23 cellular contexts compared by ENCODE assay signal in genomic region chr7:26574476-26574875, GRCh38.
DNase-seq lines count a peak whose midpoint lies in the region; ATAC-seq and TF ChIP-seq lines count a peak whose summit lies in the region.
"Had no signal": no experiment of that assay in that cellular context is flagged by ENCODE, and none has a peak within 500 bp of the region (broad histone marks: within the 10 kb centered on the region; RNA-seq: fewer than 3 reads in every experiment).

No MANE protein-coding gene starts in this region.

- H3K27ac ChIP-seq in foreskin keratinocyte: no peak overlapping the region
- H3K27ac ChIP-seq: body of pancreas, esophagus squamous epithelium had no signal

- H3K4me1 ChIP-seq in foreskin keratinocyte: peaks cover 4% of the 10 kb centered on the region
- H3K4me1 ChIP-seq: body of pancreas, esophagus squamous epithelium had no signal

- H3K27me3 ChIP-seq in foreskin keratinocyte: peaks cover 4% of the 10 kb centered on the region
- H3K27me3 ChIP-seq: body of pancreas had no signal

- ATAC-seq in foreskin keratinocyte: peak; percentile 98
- ATAC-seq in GM21360 (IDR thresholded peaks at IDR 0.05; ENCODE audit: unreplicated experiment): no peak
- ATAC-seq: activated CD4-positive, CD25-positive, alpha-beta regulatory T cell treated with anti-CD3 and anti-CD28 coated beads, Interleukin-2, amount 50 U/mL, for 24 hours; activated CD8-positive, alpha-beta T cell treated with anti-CD3 and anti-CD28 coated beads, Interleukin-2, amount 10 ng/mL, durations not matched to agents 7 days and 5 days; body of pancreas; GM12878; HepG2; sciatic nerve had no signal

- DNase-seq in AG20443 (ENCODE audit: low spot score): peak; percentile 23
- DNase-seq in HPDE6-E6E7 (ENCODE audit: extremely low spot score): peak; percentile 20
- DNase-seq in RPMI7951 (ENCODE audit: low read depth): peak; percentile 95
- peak; percentile 54 to 86 for DNase-seq in foreskin keratinocyte
- DNase-seq in NCI-H1048 (lab: John Stamatoyannopoulos, UW): no peak
- no peak for DNase-seq in DMS 273 (lab: John Stamatoyannopoulos, UW; ENCODE audit: unreplicated experiment)
- DNase-seq in hepatic stellate cell (ENCODE audit: low spot score): no peak
- DNase-seq: activated CD8-positive, alpha-beta T cell treated with anti-CD3 and anti-CD28 coated beads, Interleukin-2, amount 10 ng/mL, durations not matched to agents 7 days and 5 days; activated gamma-delta T cell treated with Interleukin-2 at 50 U/mL for 16 hours; body of pancreas; C1 segment of cervical spinal cord; effector CD4-positive, alpha-beta T cell; esophagus squamous epithelium; kidney glomerular epithelial cell; naive B cell; NCI-H1417; NCI-H526; Right ventricle myocardium superior had no signal

- no peak for TF ChIP-seq CTCF in foreskin keratinocyte (conservative IDR thresholded peaks at IDR 0.05)

Comparison
In these comparisons a context has a peak if more than half of its experiments do, and no peak if none do; other contexts are left out.
1. DNase-seq: peak in AG20443 (single experiment), HPDE6-E6E7 (single experiment), RPMI7951 (single experiment) and foreskin keratinocyte (2 of 2); none in NCI-H1048 (single experiment), DMS 273 (single experiment) and hepatic stellate cell (single experiment).